ENCODE assay signal across 25 cellular contexts in the genomic region with DNA sequence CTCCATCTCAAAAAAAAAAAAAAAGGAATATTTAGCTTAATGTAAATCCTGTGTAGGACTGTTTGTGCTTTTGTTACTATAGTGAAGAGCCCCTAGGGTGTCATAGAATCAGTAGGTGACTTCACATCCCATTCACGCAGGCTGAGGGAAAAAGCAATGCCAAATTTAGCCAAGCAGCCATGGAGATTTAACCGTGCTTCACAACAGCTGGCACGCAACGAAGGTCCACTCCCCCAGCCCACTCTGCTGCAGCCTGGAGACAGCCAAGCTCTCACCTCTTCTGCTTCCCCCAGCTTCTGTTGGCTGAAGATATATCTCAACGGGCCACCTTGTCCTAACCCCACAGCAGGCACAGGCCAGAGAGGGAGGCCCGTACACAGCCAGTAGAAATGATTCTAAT.
DNase-seq lines count a peak whose midpoint lies in the region; ATAC-seq and TF ChIP-seq lines count a peak whose summit lies in the region.
"Had no signal": no experiment of that assay in that cellular context is flagged by ENCODE, and none has a peak within 500 bp of the region (broad histone marks: within the 10 kb centered on the region; RNA-seq: fewer than 3 reads in every experiment).

No MANE protein-coding gene starts in this region.

- no peaks in the 10 kb centered on the region for H3K9me3 Mint-ChIP-seq in activated CD4-positive, alpha-beta T cell treated with anti-CD3 and anti-CD28 coated beads, Interleukin-2, amount 10 ng/mL, durations not matched to agents 7 days and 5 days
- H3K9me3 Mint-ChIP-seq: activated B cell treated with CpG ODN at 0.5 μM for 24 hours; activated CD4-positive, alpha-beta memory T cell treated with anti-CD3 and anti-CD28 coated beads, Interleukin-2, amount 10 ng/mL, durations not matched to agents 7 days and 5 days; activated naive CD8-positive, alpha-beta T cell treated with anti-CD3 and anti-CD28 coated beads for 36 hours; dendritic cell treated with granulocyte-macrophage colony-stimulating factor and Interleukin-4, amounts not matched to agents 40 ng/mL and 50 ng/mL, for 4 days; H9; memory B cell; natural killer cell treated with Interleukin-12 subunit alpha and Interleukin-12 subunit beta and Interleukin-15 and Interleukin-18, amount 100 ng/mL, for 72 hours had no signal

- H4K91ac ChIP-seq in neuronal stem cell (ENCODE audit: low read depth, low read length, poor library complexity): no peak overlapping the region

- POLR2A ChIA-PET in activated CD4-positive, alpha-beta T cell treated with anti-CD3 and anti-CD28 coated beads, Interleukin-2, amount 10 ng/mL, durations not matched to agents 7 days and 5 days (lab: Charles Lee): no interaction called here

- H3K18ac ChIP-seq in neuronal stem cell (ENCODE audit: low read length): peak overlapping the region; percentile 52

- H3K4me1 ChIP-seq in cardiac muscle cell (ENCODE audit: low read depth) (peaks cover 35% of the 10 kb centered on the region), neuronal stem cell (ENCODE audit: control insufficient read depth in 2 of 2, insufficient read depth in 1 of 2, low read depth in 1 of 2, low read length in 2 of 2) (peaks cover 0 to 13% of the 10 kb centered on the region in 2 donors)
- H3K4me1 ChIP-seq in effector memory CD4-positive, alpha-beta T cell (ENCODE audit: control insufficient read depth, insufficient read depth, low read length, poor library complexity, severe bottlenecking): no peaks in the 10 kb centered on the region
- H3K4me1 ChIP-seq: A549, Caco-2, spleen had no signal

- H2BK5ac ChIP-seq in neuronal stem cell (ENCODE audit: low read length): no peak overlapping the region

- no peak for ATAC-seq in GM18520 (IDR thresholded peaks at IDR 0.05; ENCODE audit: unreplicated experiment)
- ATAC-seq: A549; natural killer cell treated with Interleukin-12 subunit alpha and Interleukin-12 subunit beta and Interleukin-15 and Interleukin-18, amount 100 ng/mL, for 72 hours had no signal

- H3K36me3 ChIP-seq in cardiac muscle cell (peaks cover 5% of the 10 kb centered on the region), neuronal stem cell (replicated peaks in 1 of 2; ENCODE audit: control insufficient read depth in 2 of 2, insufficient read depth in 2 of 2, low read length in 2 of 2) (peaks cover 3 to 6% of the 10 kb centered on the region in 2 donors)
- no peaks in the 10 kb centered on the region for H3K36me3 ChIP-seq in effector memory CD4-positive, alpha-beta T cell (ENCODE audit: control insufficient read depth, insufficient read depth, low read length)

- no peaks in the 10 kb centered on the region for H3K27me3 Mint-ChIP-seq in activated CD4-positive, alpha-beta T cell treated with anti-CD3 and anti-CD28 coated beads, Interleukin-2, amount 10 ng/mL, durations not matched to agents 7 days and 5 days
- H3K27me3 Mint-ChIP-seq: activated B cell treated with CpG ODN at 0.5 μM for 24 hours; activated CD4-positive, alpha-beta memory T cell treated with anti-CD3 and anti-CD28 coated beads, Interleukin-2, amount 10 ng/mL, durations not matched to agents 7 days and 5 days; activated naive CD8-positive, alpha-beta T cell treated with anti-CD3 and anti-CD28 coated beads for 36 hours; dendritic cell treated with granulocyte-macrophage colony-stimulating factor and Interleukin-4, amounts not matched to agents 40 ng/mL and 50 ng/mL, for 4 days; memory B cell; natural killer cell treated with Interleukin-12 subunit alpha and Interleukin-12 subunit beta and Interleukin-15 and Interleukin-18, amount 100 ng/mL, for 72 hours had no signal

- H3K4me1 Mint-ChIP-seq in activated CD4-positive, alpha-beta T cell treated with anti-CD3 and anti-CD28 coated beads, Interleukin-2, amount 10 ng/mL, durations not matched to agents 7 days and 5 days: no peaks in the 10 kb centered on the region
- H3K4me1 Mint-ChIP-seq: activated B cell treated with CpG ODN at 0.5 μM for 24 hours had no signal

- no CpG with 5 or more reads among the region's 6 CpGs for WGBS in neuronal stem cell (ENCODE audit: extremely low coverage in 2 of 2, insufficient read length in 2 of 2, insufficient replicate concordance in 1 of 2), 2 donors

- no peaks in the 10 kb centered on the region for H3K36me3 Mint-ChIP-seq in activated CD4-positive, alpha-beta T cell treated with anti-CD3 and anti-CD28 coated beads, Interleukin-2, amount 10 ng/mL, durations not matched to agents 7 days and 5 days (ENCODE audit: low read depth)
- H3K36me3 Mint-ChIP-seq: activated naive CD8-positive, alpha-beta T cell treated with anti-CD3 and anti-CD28 coated beads for 36 hours; natural killer cell treated with Interleukin-12 subunit alpha and Interleukin-12 subunit beta and Interleukin-15 and Interleukin-18, amount 100 ng/mL, for 72 hours had no signal

- H3K79me1 ChIP-seq in neuronal stem cell (ENCODE audit: low read depth, low read length): no peaks in the 10 kb centered on the region

- H3K9ac ChIP-seq in neuronal stem cell (ENCODE audit: low read depth, low read length, poor library complexity): no peak overlapping the region

- H2BK12ac ChIP-seq in neuronal stem cell (ENCODE audit: low read length): no peak overlapping the region

- no peak overlapping the region for H2AFZ ChIP-seq in neuronal stem cell (ENCODE audit: low read length)

- H3K27ac ChIP-seq in cardiac muscle cell: peak overlapping the region; percentile 71
- no peak overlapping the region for H3K27ac ChIP-seq in neuronal stem cell (replicated peaks; ENCODE audit: low read length)
- H3K27ac ChIP-seq in substantia nigra (ENCODE audit: low read depth, low read length, poor library complexity, severe bottlenecking): no peak overlapping the region
- H3K27ac ChIP-seq in effector memory CD4-positive, alpha-beta T cell (ENCODE audit: insufficient read depth, low read length, poor library complexity, severe bottlenecking): no peak overlapping the region
- H3K27ac ChIP-seq: A549, spleen had no signal

- H3K27me3 ChIP-seq in cardiac muscle cell (no peaks in the 10 kb centered on the region), neuronal stem cell (ENCODE audit: control insufficient read depth in 3 of 3, insufficient read depth in 3 of 3, low read depth in 1 of 3, low read length in 3 of 3) (no peaks in the 10 kb centered on the region)
- no peaks in the 10 kb centered on the region for H3K27me3 ChIP-seq in effector memory CD4-positive, alpha-beta T cell (replicated peaks; ENCODE audit: control insufficient read depth, insufficient read depth, low read length, poor library complexity, severe bottlenecking)
- H3K27me3 ChIP-seq: spleen had no signal

- no peak overlapping the region for H3K4me3 ChIP-seq in cardiac muscle cell
- no peak overlapping the region for H3K4me3 ChIP-seq in neuronal stem cell (ENCODE audit: low read length in 2 of 2)
- no peak overlapping the region for H3K4me3 ChIP-seq in effector memory CD4-positive, alpha-beta T cell (ENCODE audit: insufficient read depth, low read depth, low read length, poor library complexity, severe bottlenecking)
- H3K4me3 ChIP-seq: A549, spleen had no signal

- peak overlapping the region; percentile 38 for H3K27ac Mint-ChIP-seq in activated CD4-positive, alpha-beta T cell treated with anti-CD3 and anti-CD28 coated beads, Interleukin-2, amount 10 ng/mL, durations not matched to agents 7 days and 5 days
- H3K27ac Mint-ChIP-seq: activated B cell treated with CpG ODN at 0.5 μM for 24 hours; activated CD4-positive, alpha-beta memory T cell treated with anti-CD3 and anti-CD28 coated beads, Interleukin-2, amount 10 ng/mL, durations not matched to agents 7 days and 5 days; activated naive CD8-positive, alpha-beta T cell treated with anti-CD3 and anti-CD28 coated beads for 36 hours; dendritic cell treated with granulocyte-macrophage colony-stimulating factor and Interleukin-4, amounts not matched to agents 40 ng/mL and 50 ng/mL, for 4 days; H9; natural killer cell treated with Interleukin-12 subunit alpha and Interleukin-12 subunit beta and Interleukin-15 and Interleukin-18, amount 100 ng/mL, for 72 hours had no signal

- no peak overlapping the region for H3K4me2 ChIP-seq in neuronal stem cell (ENCODE audit: insufficient read depth, low read length, poor library complexity, severe bottlenecking)
- H3K4me2 ChIP-seq: A549 had no signal

- no peak overlapping the region for H2BK120ac ChIP-seq in neuronal stem cell (ENCODE audit: low read depth, low read length)

- TF ChIP-seq CTCF in cardiac muscle cell (IDR thresholded peaks at IDR 0.05; ENCODE audit: low read depth, low read length): no peak

- H3K23ac ChIP-seq in neuronal stem cell (ENCODE audit: low read depth, low read length, poor library complexity): no peak overlapping the region

- no peak overlapping the region for H2BK15ac ChIP-seq in neuronal stem cell (ENCODE audit: low read length)

- H3K4ac ChIP-seq in neuronal stem cell (ENCODE audit: low read length): no peak overlapping the region

- no peak overlapping the region for H2AK5ac ChIP-seq in neuronal stem cell (ENCODE audit: low read depth, low read length)

- no peak overlapping the region for H3K14ac ChIP-seq in neuronal stem cell (ENCODE audit: low read length)

- no peak for DNase-seq in activated CD4-positive, alpha-beta T cell treated with anti-CD3 and anti-CD28 coated beads, Interleukin-2, amount 10 ng/mL, durations not matched to agents 7 days and 5 days
- no peak for DNase-seq in activated CD4-positive, alpha-beta T cell treated with anti-CD3 and anti-CD28 coated beads for 48 hours
- DNase-seq in cardiac muscle cell (ENCODE audit: low read depth in 1 of 2, low spot score in 1 of 2) (no peak), neuronal stem cell (ENCODE audit: low spot score) (no peak), substantia nigra (lab: John Stamatoyannopoulos, UW) (no peak)
- no peak for DNase-seq in activated naive CD4-positive, alpha-beta T cell treated with Interleukin-2 at 50 U/mL for 16 hours
- DNase-seq in effector memory CD4-positive, alpha-beta T cell: no peak
- DNase-seq: activated B cell treated with CpG ODN at 0.5 μM for 24 hours; activated CD4-positive, alpha-beta memory T cell treated with anti-CD3 and anti-CD28 coated beads, Interleukin-2, amount 10 ng/mL, durations not matched to agents 7 days and 5 days; activated naive CD8-positive, alpha-beta T cell treated with anti-CD3 and anti-CD28 coated beads for 36 hours; activated T-cell treated with anti-CD3 and anti-CD28 coated beads, Interleukin-2, amount 50 U/mL, for 1 hour; Caco-2; foreskin melanocyte; H9; kidney; NCI-H1048; NCI-H2029; NCI-H510A treated with DMSO at 0.1 percent for 48 hours; spleen; stimulated activated CD4-positive, alpha-beta T cell treated with anti-CD3 and anti-CD28 coated beads, Interleukin-4, amount 100 ng/mL, for 4 hours had no signal

- CTCF ChIA-PET in activated CD4-positive, alpha-beta T cell treated with anti-CD3 and anti-CD28 coated beads, Interleukin-2, amount 10 ng/mL, durations not matched to agents 7 days and 5 days (lab: Charles Lee): interaction anchor here (1.3 kb wide), 1 partner anchor 16 kb away, joined by 4 read pairs; no protein-coding TSS in a partner anchor

- H4K8ac ChIP-seq in neuronal stem cell (ENCODE audit: low read depth, low read length): no peak overlapping the region

- no peak overlapping the region for H3K4me3 Mint-ChIP-seq in activated CD4-positive, alpha-beta T cell treated with anti-CD3 and anti-CD28 coated beads, Interleukin-2, amount 10 ng/mL, durations not matched to agents 7 days and 5 days
- H3K4me3 Mint-ChIP-seq: activated B cell treated with CpG ODN at 0.5 μM for 24 hours; activated CD4-positive, alpha-beta memory T cell treated with anti-CD3 and anti-CD28 coated beads, Interleukin-2, amount 10 ng/mL, durations not matched to agents 7 days and 5 days; activated naive CD8-positive, alpha-beta T cell treated with anti-CD3 and anti-CD28 coated beads for 36 hours; dendritic cell treated with granulocyte-macrophage colony-stimulating factor and Interleukin-4, amounts not matched to agents 40 ng/mL and 50 ng/mL, for 4 days; H9; memory B cell; natural killer cell treated with Interleukin-12 subunit alpha and Interleukin-12 subunit beta and Interleukin-15 and Interleukin-18, amount 100 ng/mL, for 72 hours had no signal

- H3K9me3 ChIP-seq in cardiac muscle cell (ENCODE audit: low read depth) (no peaks in the 10 kb centered on the region), neuronal stem cell (replicated peaks in 1 of 2; ENCODE audit: control insufficient read depth in 2 of 2, insufficient read depth in 1 of 2, low read depth in 1 of 2, low read length in 2 of 2) (no peaks in the 10 kb centered on the region)
- H3K9me3 ChIP-seq in effector memory CD4-positive, alpha-beta T cell (ENCODE audit: control insufficient read depth, low read length): no peaks in the 10 kb centered on the region
- H3K9me3 ChIP-seq: A549, Caco-2, spleen had no signal
